ENCODE assay signal across 10 cellular contexts in genomic region chr18:56221195-56222065, GRCh38.
"Had no signal": no experiment of that assay in that cellular context is flagged by ENCODE, and none has a peak within 500 bp of the region (broad histone marks: within the 10 kb centered on the region; RNA-seq: fewer than 3 reads in every experiment).

No MANE protein-coding gene starts in this region.

- H3K4me1 ChIP-seq: parathyroid adenoma, uterus had no signal

- H3K4me3 ChIP-seq: adrenal gland, skin epidermis, uterus had no signal

- H3K27me3 ChIP-seq: adrenal gland, uterus had no signal

- H3K9me3 ChIP-seq: adrenal gland, uterus had no signal

- DNase-seq: activated naive CD4-positive, alpha-beta T cell treated with anti-CD3 and anti-CD28 coated beads, Interleukin-2, amount 50 U/mL, for 16 hours; activated T-cell treated with anti-CD3 and anti-CD28 coated beads, Interleukin-2, amount 50 U/mL, for 1 hour; adrenal gland; central memory CD4-positive, alpha-beta T cell; dermis blood vessel endothelial cell; kidney; uterus had no signal

- H3K27ac ChIP-seq: adrenal gland, parathyroid adenoma, skin epidermis, uterus had no signal

- H3K36me3 ChIP-seq: adrenal gland, uterus had no signal

- ATAC-seq: activated CD4-positive, CD25-positive, alpha-beta regulatory T cell treated with anti-CD3 and anti-CD28 coated beads, Interleukin-2, amount 50 U/mL, for 24 hours had no signal

- H3K9ac ChIP-seq: parathyroid adenoma had no signal
